Comparison of ENCODE assay signal across 22 cellular contexts in the genomic region with DNA sequence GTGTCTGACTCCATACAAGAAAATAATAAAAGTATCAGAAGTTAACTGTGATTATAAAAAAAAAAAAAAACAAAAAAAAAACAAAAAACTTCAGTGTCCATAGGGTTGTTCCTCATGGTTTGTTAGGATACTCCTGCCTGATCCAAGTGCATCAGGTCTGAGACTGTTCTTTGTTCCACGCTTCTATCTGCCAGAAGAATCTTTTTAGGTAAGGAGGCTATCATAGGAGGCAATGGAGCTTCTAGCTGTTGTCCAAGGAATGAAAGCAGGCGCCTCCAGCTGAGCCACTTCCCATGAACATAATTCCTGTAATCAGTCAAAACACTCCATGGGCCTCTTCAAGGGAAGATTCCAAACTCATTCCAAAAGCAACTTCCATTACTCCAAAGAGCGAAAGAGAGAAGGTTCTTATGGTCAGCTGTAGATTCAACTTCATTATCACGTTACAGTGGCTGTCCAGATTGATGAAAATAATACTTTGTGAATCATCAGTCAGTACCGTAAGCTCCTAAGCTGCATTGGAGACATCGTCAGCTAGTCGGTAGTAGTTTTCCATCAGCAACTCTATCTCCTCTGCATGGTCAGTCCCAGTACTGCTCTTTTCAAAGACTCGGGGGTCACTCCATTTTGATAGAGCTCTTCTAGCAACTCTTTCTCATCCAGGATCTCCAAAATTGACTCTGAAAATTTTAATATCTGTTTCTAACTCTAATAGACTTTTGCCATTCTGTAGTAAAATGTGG. TPM values are rescaled to one million over a fixed set of nuclear protein-coding genes. Genes with fewer than 3 reads are reported as not detected.
DNase-seq lines count a peak whose midpoint lies in the region; ATAC-seq and TF ChIP-seq lines count a peak whose summit lies in the region.
"Had no signal": no experiment of that assay in that cellular context is flagged by ENCODE, and none has a peak within 500 bp of the region (broad histone marks: within the 10 kb centered on the region; RNA-seq: fewer than 3 reads in every experiment).

No MANE protein-coding gene starts in this region.

- H3K4me3 Mint-ChIP-seq in activated naive CD4-positive, alpha-beta T cell treated with anti-CD3 and anti-CD28 coated beads, Interleukin-2, amount 50 U/mL, for 24 hours, result no peak overlapping the region
- H3K4me3 Mint-ChIP-seq in activated naive CD4-positive, alpha-beta T cell treated with anti-CD3 and anti-CD28 coated beads for 36 hours, result no peak overlapping the region
- H3K4me3 Mint-ChIP-seq: B cell; CD8-positive, alpha-beta T cell had no signal

- no peak overlapping the region for H3K4me3 ChIP-seq in A673 (ENCODE audit: low read depth, low read length, poor library complexity, severe bottlenecking)
- H3K4me3 ChIP-seq in choroid plexus epithelial cell (ENCODE audit: low read depth, low read length), result no peak overlapping the region
- H3K4me3 ChIP-seq in gastrocnemius medialis, result peak overlapping the region in 3 of 4 donors; percentile 15 to 22 (median 20)
- no peak overlapping the region for H3K4me3 ChIP-seq in WERI-Rb-1 (ENCODE audit: low read depth, low read length)
- H3K4me3 ChIP-seq: BLaER1 treated with 17β-estradiol and CSF1 and Interleukin-3, amounts not matched to agents 10 nM and 100 nM; GM12878 had no signal

- DNase-seq in activated naive CD4-positive, alpha-beta T cell treated with anti-CD3 and anti-CD28 coated beads for 36 hours, result no peak
- peak; percentile 34 for DNase-seq in A673 (ENCODE audit: low spot score)
- peak; percentile 56 for DNase-seq in choroid plexus epithelial cell (ENCODE audit: low read depth)
- peak; percentile 42 to 63 for DNase-seq in gastrocnemius medialis
- no peak for DNase-seq in WERI-Rb-1
- no peak for DNase-seq in DMS114 treated with DMSO at 0.1 percent for 48 hours (lab: John Stamatoyannopoulos, UW; ENCODE audit: unreplicated experiment)
- DNase-seq in NK-92 treated with Interleukin-12 subunit alpha and Interleukin-12 subunit beta, amount 100 ng/mL, for 24 hours (lab: John Stamatoyannopoulos, UW), result no peak
- DNase-seq: 8988T; Calu3; CD8-positive, alpha-beta T cell; DMS53; DND-41; EL; GOT3; H7; HFFc6 had no signal

- TF ChIP-seq CTCF in A673 (conservative IDR thresholded peaks at IDR 0.05; ENCODE audit: low read depth, low read length) (no peak), choroid plexus epithelial cell (conservative IDR thresholded peaks at IDR 0.05; ENCODE audit: low read depth, low read length) (no peak), gastrocnemius medialis (IDR thresholded peaks at IDR 0.05 in 4 of 5, conservative IDR thresholded peaks at IDR 0.05 in 1 of 5) (peak in 3 of 5 experiments; percentile 20 to 50 (median 25)), WERI-Rb-1 (IDR thresholded peaks at IDR 0.05; ENCODE audit: low read depth, low read length) (no peak)

- H3K27me3 Mint-ChIP-seq in activated naive CD4-positive, alpha-beta T cell treated with anti-CD3 and anti-CD28 coated beads, Interleukin-2, amount 50 U/mL, for 24 hours, result no peaks in the 10 kb centered on the region
- no peaks in the 10 kb centered on the region for H3K27me3 Mint-ChIP-seq in activated naive CD4-positive, alpha-beta T cell treated with anti-CD3 and anti-CD28 coated beads for 36 hours (ENCODE audit: low read depth)
- H3K27me3 Mint-ChIP-seq: B cell had no signal

- H3K27ac ChIP-seq in A673 (ENCODE audit: low read depth, low read length, poor library complexity, severe bottlenecking) (peak overlapping the region; percentile 52), gastrocnemius medialis (peak overlapping the region; percentile 84 to 95 (median 90)), WERI-Rb-1 (no peak overlapping the region)
- H3K27ac ChIP-seq: BLaER1 treated with 17β-estradiol and CSF1 and Interleukin-3, amounts not matched to agents 10 nM and 100 nM; HL-60 had no signal

- intact Hi-C loops in activated naive CD4-positive, alpha-beta T cell treated with anti-CD3 and anti-CD28 coated beads for 36 hours (cut with micrococcal nuclease), result no loop called here
- intact Hi-C loops in A673 (cut with micrococcal nuclease; ENCODE audit: unreplicated experiment), result no loop called here
- intact Hi-C loops in gastrocnemius medialis (cut with DNase I; ENCODE audit: low total_unique reads), result loop anchor here (5.0 to 10.0 kb wide), 2 partner anchors 162 to 1604 kb away; a partner anchor contains a TSS

- BruUV-seq in A673 (replicated peaks; lab: Mats Ljungman, UMichigan), result TSS peak; percentile 76

- no peaks in the 10 kb centered on the region for H3K27me3 ChIP-seq in A673 (replicated peaks; ENCODE audit: insufficient read depth, low read depth, low read length, poor library complexity)
- no peaks in the 10 kb centered on the region for H3K27me3 ChIP-seq in gastrocnemius medialis
- no peaks in the 10 kb centered on the region for H3K27me3 ChIP-seq in WERI-Rb-1 (ENCODE audit: insufficient read depth, low read depth, severe bottlenecking)
- H3K27me3 ChIP-seq: BLaER1 treated with 17β-estradiol and CSF1 and Interleukin-3, amounts not matched to agents 10 nM and 100 nM had no signal

- peaks cover 29% of the 10 kb centered on the region for H3K36me3 Mint-ChIP-seq in activated naive CD4-positive, alpha-beta T cell treated with anti-CD3 and anti-CD28 coated beads, Interleukin-2, amount 50 U/mL, for 24 hours
- H3K36me3 Mint-ChIP-seq in activated naive CD4-positive, alpha-beta T cell treated with anti-CD3 and anti-CD28 coated beads for 36 hours (ENCODE audit: low read depth), result peaks cover 48% of the 10 kb centered on the region

- H3K36me3 ChIP-seq in A673 (ENCODE audit: insufficient read depth, low read length, poor library complexity, severe bottlenecking) (peaks cover 5% of the 10 kb centered on the region), gastrocnemius medialis (no peaks in the 10 kb centered on the region), WERI-Rb-1 (peaks cover 31% of the 10 kb centered on the region)

- POLR2A ChIA-PET in A673 (lab: Charles Lee; ENCODE audit: low non-redundant PET), result interaction anchor here (0.5 kb wide), 1 partner anchor 340 kb away, joined by 3 read pairs; no protein-coding TSS in a partner anchor

- H3K4me1 Mint-ChIP-seq in activated naive CD4-positive, alpha-beta T cell treated with anti-CD3 and anti-CD28 coated beads, Interleukin-2, amount 50 U/mL, for 24 hours, result peaks cover 39% of the 10 kb centered on the region
- peaks cover 42% of the 10 kb centered on the region for H3K4me1 Mint-ChIP-seq in activated naive CD4-positive, alpha-beta T cell treated with anti-CD3 and anti-CD28 coated beads for 36 hours (ENCODE audit: low read depth)

- CTCF ChIA-PET in activated naive CD4-positive, alpha-beta T cell treated with anti-CD3 and anti-CD28 coated beads for 36 hours (lab: Charles Lee), result interaction anchor here (0.6 to 1.2 kb wide), 4 partner anchors 9 to 212 kb away, joined by 3 to 5 read pairs (median 4); a partner anchor contains a TSS
- CTCF ChIA-PET in A673 (lab: Charles Lee), result interaction anchor here (0.5 to 0.6 kb wide), 2 partner anchors 18 to 102 kb away, joined by 3 read pairs; no protein-coding TSS in a partner anchor

- peak overlapping the region; percentile 35 for H3K27ac Mint-ChIP-seq in activated naive CD4-positive, alpha-beta T cell treated with anti-CD3 and anti-CD28 coated beads, Interleukin-2, amount 50 U/mL, for 24 hours
- H3K27ac Mint-ChIP-seq in activated naive CD4-positive, alpha-beta T cell treated with anti-CD3 and anti-CD28 coated beads for 36 hours, result no peak overlapping the region
- H3K27ac Mint-ChIP-seq: B cell; CD8-positive, alpha-beta T cell had no signal

- in situ Hi-C loops in gastrocnemius medialis (cut with MboI; ENCODE audit: low sequenced_read_pairs in 4 of 4), result loop anchor here in 2 of 4 donors (10.0 kb wide), 2 partner anchors 74 to 94 kb away; a partner anchor contains a TSS

- H3K9me3 Mint-ChIP-seq in activated naive CD4-positive, alpha-beta T cell treated with anti-CD3 and anti-CD28 coated beads, Interleukin-2, amount 50 U/mL, for 24 hours, result peaks cover 12% of the 10 kb centered on the region
- peaks cover 18% of the 10 kb centered on the region for H3K9me3 Mint-ChIP-seq in activated naive CD4-positive, alpha-beta T cell treated with anti-CD3 and anti-CD28 coated beads for 36 hours
- H3K9me3 Mint-ChIP-seq: HFFc6 had no signal

- ATAC-seq in gastrocnemius medialis, result peak; percentile 92 to 93
- ATAC-seq: CD8-positive, alpha-beta T cell; GM12878; HCT116 had no signal

- TF ChIP-seq POLR2A in gastrocnemius medialis (IDR thresholded peaks at IDR 0.05), result peak in 1 of 2 donors; percentile 8

- peaks cover 7% of the 10 kb centered on the region for H3K9me3 ChIP-seq in A673 (ENCODE audit: low read depth, low read length, poor library complexity, severe bottlenecking)
- no peaks in the 10 kb centered on the region for H3K9me3 ChIP-seq in gastrocnemius medialis
- H3K9me3 ChIP-seq in WERI-Rb-1 (ENCODE audit: severe bottlenecking), result no peaks in the 10 kb centered on the region

- peaks cover 43% of the 10 kb centered on the region for H3K4me1 ChIP-seq in A673 (ENCODE audit: insufficient read depth, low read length, poor library complexity, severe bottlenecking)
- peaks cover 60 to 80% of the 10 kb centered on the region in 2 donors for H3K4me1 ChIP-seq in gastrocnemius medialis

RNA-seq across cellular contexts. Expression of a gene that starts 9.7 kb away (rescaled TPM):
- 10 to 100 TPM; 90.3 to 94.2 TPM for total RNA-seq in activated naive CD4-positive, alpha-beta T cell treated with anti-CD3 and anti-CD28 coated beads for 36 hours
- 138 and 160 TPM in 2 replicates for total RNA-seq in A673 (2021)
- total RNA-seq in gastrocnemius medialis, result 10 to 100 TPM; 48.2 to 89.2 (median 52.2) TPM

Comparison
In these comparisons a context has a peak if more than half of its experiments do, and no peak if none do; other contexts are left out.
1. DNase-seq: peak in A673 (single experiment), choroid plexus epithelial cell (single experiment) and gastrocnemius medialis (2 of 2); none in activated naive CD4-positive, alpha-beta T cell treated with anti-CD3 and anti-CD28 coated beads for 36 hours (single experiment), WERI-Rb-1 (single experiment), DMS114 treated with DMSO at 0.1 percent for 48 hours (single experiment) and NK-92 treated with Interleukin-12 subunit alpha and Interleukin-12 subunit beta, amount 100 ng/mL, for 24 hours (single experiment).
2. H3K4me3 ChIP-seq: peak in gastrocnemius medialis (3 of 4); none in A673 (single experiment), choroid plexus epithelial cell (single experiment) and WERI-Rb-1 (single experiment).
3. CTCF ChIP-seq: peak in gastrocnemius medialis (3 of 5); none in A673 (single experiment), choroid plexus epithelial cell (single experiment) and WERI-Rb-1 (single experiment).